In the genomic region with DNA sequence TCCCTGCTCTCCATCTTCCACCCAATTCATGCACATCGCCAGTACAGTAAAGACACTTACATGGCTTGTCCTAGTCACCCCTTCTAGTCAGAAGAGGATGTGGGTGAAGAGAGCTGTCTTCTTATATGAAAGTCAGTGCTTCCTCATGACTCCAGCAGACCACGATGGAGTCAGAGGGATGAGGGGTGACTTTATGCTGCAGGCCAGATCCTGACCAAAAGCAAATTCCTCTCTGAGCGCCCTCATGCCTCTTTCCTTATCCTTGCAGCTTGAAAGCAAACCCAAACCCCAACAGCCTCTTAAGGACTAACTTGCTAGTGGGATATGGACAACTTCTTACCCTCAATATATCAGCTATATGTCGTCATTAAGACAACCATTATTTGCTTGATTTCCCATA, we compare ENCODE assay signal across 26 cellular contexts.
DNase-seq lines count a peak whose midpoint lies in the region; FAIRE-seq and TF ChIP-seq lines count a peak whose summit lies in the region.
"Had no signal": no experiment of that assay in that cellular context is flagged by ENCODE, and none has a peak within 500 bp of the region (broad histone marks: within the 10 kb centered on the region; RNA-seq: fewer than 3 reads in every experiment).

No MANE protein-coding gene starts in this region.

- no peaks in the 10 kb centered on the region for H3K36me3 ChIP-seq in kidney (ENCODE audit: control insufficient read depth in 1 of 2, insufficient read depth in 2 of 2, low read length in 2 of 2)
- H3K36me3 ChIP-seq: upper lobe of right lung had no signal

- intact Hi-C loops in kidney (cut with DNase I): no loop called here

- TF ChIP-seq CTCF in kidney (IDR thresholded peaks at IDR 0.05; ENCODE audit: borderline replicate concordance, extremely low read depth, insufficient read depth): no peak

- H3K9ac ChIP-seq in kidney (ENCODE audit: low read length in 2 of 2): no peak overlapping the region

- DNase-seq in ELR (ENCODE audit: low read depth): peak; percentile 64
- peak; percentile 58 for DNase-seq in RCC 7860 (ENCODE audit: low spot score)
- peak; percentile 34 for DNase-seq in fibroblast of peridontal ligament (ENCODE audit: extremely low read depth)
- no peak for DNase-seq in frontal cortex (ENCODE audit: low spot score in 2 of 2)
- DNase-seq in activated T-cell treated with anti-CD3 and anti-CD28 coated beads, Interleukin-2, amount 50 U/mL, for 1 hour: no peak
- DNase-seq in hypothalamus (lab: John Stamatoyannopoulos, UW): no peak
- DNase-seq in kidney: no peak
- DNase-seq: activated CD4-positive, alpha-beta T cell treated with anti-CD3 and anti-CD28 coated beads for 36 hours; activated CD8-positive, alpha-beta T cell treated with anti-CD3 and anti-CD28 coated beads, Interleukin-2, amount 10 ng/mL, durations not matched to agents 7 days and 5 days; activated effector memory CD4-positive, alpha-beta T cell treated with Interleukin-2 at 50 U/mL for 16 hours; activated T-cell treated with anti-CD3 and anti-CD28 coated beads for 4 hours; CD8-positive, alpha-beta T cell; HCEC 1CT; KBM-7; left colon; NCI-H1436; NCI-H2081 treated with DMSO at 0.1 percent for 48 hours; NCI-H774; right cardiac atrium; RPMI8226; stimulated activated CD4-positive, alpha-beta T cell treated with anti-CD3 and anti-CD28 coated beads, Interleukin-4, amount 100 ng/mL, for 1 hour; T-helper 2 cell; upper lobe of right lung had no signal

- no peak overlapping the region for H3K27ac ChIP-seq in kidney (ENCODE audit: low read depth in 2 of 2, low read length in 2 of 2)
- H3K27ac ChIP-seq: SK-N-MC, upper lobe of right lung had no signal

- no peak overlapping the region for H3K4me3 ChIP-seq in kidney (ENCODE audit: low read length in 2 of 2)
- H3K4me3 ChIP-seq: SK-N-MC, upper lobe of right lung had no signal

- no peaks in the 10 kb centered on the region for H3K4me1 ChIP-seq in kidney (ENCODE audit: control insufficient read depth in 1 of 2, insufficient read depth in 1 of 2, low read depth in 1 of 2, low read length in 2 of 2)
- H3K4me1 ChIP-seq: upper lobe of right lung had no signal

- peaks cover 0 to under 1% of the 10 kb centered on the region in 2 donors for H3K9me3 ChIP-seq in kidney (ENCODE audit: control insufficient read depth in 1 of 2, low read length in 2 of 2)
- H3K9me3 ChIP-seq: upper lobe of right lung had no signal

- FAIRE-seq in RCC 7860 (lab: Jason Lieb, UNC): no peak
- no peak for FAIRE-seq in frontal cortex (lab: Jason Lieb, UNC)
- no peak for FAIRE-seq in kidney (lab: Jason Lieb, UNC)
- FAIRE-seq: endometrium, HTR-8/SVneo had no signal

Comparison
In these comparisons a context has a peak if more than half of its experiments do, and no peak if none do; other contexts are left out.
1. DNase-seq: peak in ELR (single experiment), RCC 7860 (single experiment) and fibroblast of peridontal ligament (single experiment); none in frontal cortex (0 of 2), activated T-cell treated with anti-CD3 and anti-CD28 coated beads, Interleukin-2, amount 50 U/mL, for 1 hour (single experiment), hypothalamus (0 of 51) and kidney (single experiment).